In the genomic region with DNA sequence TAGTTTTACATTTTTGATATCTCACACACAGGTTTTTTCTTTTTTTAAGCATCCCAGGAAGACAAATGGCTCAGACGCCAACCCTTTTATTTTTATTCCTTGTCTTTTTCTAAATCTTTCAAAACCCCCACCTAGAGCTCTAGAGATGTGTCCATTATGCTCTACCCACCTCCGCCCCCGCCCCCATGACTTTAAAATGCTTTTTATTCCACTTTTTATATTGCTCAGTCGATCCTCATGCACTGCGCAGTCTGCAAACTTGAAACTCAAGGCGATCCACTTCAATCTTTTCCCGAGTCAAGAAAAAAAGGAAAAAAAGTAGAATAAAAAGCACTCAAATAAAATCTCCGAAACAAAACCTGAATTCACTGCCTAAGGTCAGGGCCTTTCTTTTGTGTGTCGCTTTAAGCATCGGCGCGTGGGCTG, we compare ENCODE assay signal across 8 cellular contexts. TPM values are rescaled to one million over a fixed set of nuclear protein-coding genes. Genes with fewer than 3 reads are reported as not detected.
DNase-seq lines count a peak whose midpoint lies in the region; ATAC-seq, FAIRE-seq and TF ChIP-seq lines count a peak whose summit lies in the region.

No MANE protein-coding gene starts in this region.

- peaks cover 35% of the 10 kb centered on the region for H3K4me1 ChIP-seq in astrocyte (ENCODE audit: insufficient read depth, low read length)
- peaks cover 0 to 56% (median 19%) of the 10 kb centered on the region in 4 donors for H3K4me1 ChIP-seq in right lobe of liver
- peaks cover 27% of the 10 kb centered on the region for H3K4me1 ChIP-seq in upper lobe of right lung

- H3K27ac Mint-ChIP-seq in astrocyte (ENCODE audit: unreplicated experiment) = peak overlapping the region; percentile 94

- TF ChIP-seq CTCF in AG10803 (conservative IDR thresholded peaks at IDR 0.05; ENCODE audit: low read length) (no peak), astrocyte (IDR thresholded peaks at IDR 0.05; ENCODE audit: insufficient read depth, low read depth, low read length) (no peak), right lobe of liver (IDR thresholded peaks at IDR 0.05) (no peak), upper lobe of right lung (IDR thresholded peaks at IDR 0.05) (no peak)

- peaks cover 16% of the 10 kb centered on the region for H3K4me1 Mint-ChIP-seq in astrocyte (ENCODE audit: low read depth, unreplicated experiment)

- peaks cover 36% of the 10 kb centered on the region for H4K20me1 ChIP-seq in astrocyte (ENCODE audit: insufficient read depth, low read length)

- peaks cover 44% of the 10 kb centered on the region for H3K79me2 ChIP-seq in astrocyte (ENCODE audit: insufficient read depth, low read length)

- H3K27me3 ChIP-seq in astrocyte (ENCODE audit: insufficient read depth, low read length) = no peaks in the 10 kb centered on the region
- no peaks in the 10 kb centered on the region for H3K27me3 ChIP-seq in right lobe of liver
- no peaks in the 10 kb centered on the region for H3K27me3 ChIP-seq in upper lobe of right lung

- intact Hi-C loops in right lobe of liver (cut with DNase I) = no loop called here
- intact Hi-C loops in upper lobe of right lung (cut with DNase I) = no loop called here

- H3K36me3 Mint-ChIP-seq in astrocyte (ENCODE audit: low read depth, unreplicated experiment) = no peaks in the 10 kb centered on the region

- WGBS in right lobe of liver (ENCODE audit: insufficient coverage, low coverage, low lambda C conversion rate, missing lambda C conversion rate) = under 1% methylated on average over 12 of the region's 12 CpGs

- peak overlapping the region; percentile 97 for H3K4me2 ChIP-seq in astrocyte (ENCODE audit: low read length)

- H2AFZ ChIP-seq in astrocyte (ENCODE audit: low read depth, low read length) = peak overlapping the region; percentile 64

- no peak for TF ChIP-seq POLR2A in right lobe of liver (IDR thresholded peaks at IDR 0.05)

- H3K4me3 ChIP-seq in AG10803 (ENCODE audit: low read length) = peak overlapping the region; percentile 82
- peak overlapping the region; percentile 97 for H3K4me3 ChIP-seq in astrocyte (ENCODE audit: insufficient read depth, low read depth, low read length)
- H3K4me3 ChIP-seq in right lobe of liver = peak overlapping the region; percentile 74 to 89 (median 80)
- peak overlapping the region; percentile 74 for H3K4me3 ChIP-seq in upper lobe of right lung

- no peaks in the 10 kb centered on the region for H3K9me3 Mint-ChIP-seq in astrocyte (ENCODE audit: unreplicated experiment)

- FAIRE-seq in astrocyte (lab: Jason Lieb, UNC) = no peak

- peak overlapping the region; percentile 85 for H3K27ac ChIP-seq in astrocyte (ENCODE audit: low read depth, low read length)
- H3K27ac ChIP-seq in right lobe of liver = peak overlapping the region; percentile 97 to 99 (median 99)
- H3K27ac ChIP-seq in upper lobe of right lung = peak overlapping the region; percentile 99

- DNase-seq in AG10803 (ENCODE audit: low read depth) = no peak
- DNase-seq in astrocyte (ENCODE audit: low read depth) = no peak
- DNase-seq in right lobe of liver = no peak
- DNase-seq in upper lobe of right lung = no peak
- no peak for DNase-seq in NCI-H82 treated with DMSO at 0.1 percent for 48 hours (lab: John Stamatoyannopoulos, UW; ENCODE audit: unreplicated experiment)
- no peak for DNase-seq in AML-193 (lab: John Stamatoyannopoulos, UW)

- ATAC-seq in HG02759 (IDR thresholded peaks at IDR 0.05; ENCODE audit: unreplicated experiment) = peak; percentile 2
- ATAC-seq in right lobe of liver = peak in 1 of 4 donors; percentile 0
- ATAC-seq in upper lobe of right lung = no peak
- ATAC-seq in GM18861 (IDR thresholded peaks at IDR 0.05; ENCODE audit: unreplicated experiment) = no peak

- H3K9ac ChIP-seq in astrocyte (ENCODE audit: low read length) = peak overlapping the region; percentile 96

- H3K4me3 Mint-ChIP-seq in astrocyte (ENCODE audit: unreplicated experiment) = peak overlapping the region; percentile 94

- H3K27me3 Mint-ChIP-seq in astrocyte (ENCODE audit: low read depth, unreplicated experiment) = no peaks in the 10 kb centered on the region

- H3K9me3 ChIP-seq in astrocyte (ENCODE audit: insufficient read depth, low read depth, low read length) (no peaks in the 10 kb centered on the region), right lobe of liver (no peaks in the 10 kb centered on the region), upper lobe of right lung (no peaks in the 10 kb centered on the region)

- H3K36me3 ChIP-seq in astrocyte (ENCODE audit: insufficient read depth, low read length) (no peaks in the 10 kb centered on the region), right lobe of liver (no peaks in the 10 kb centered on the region), upper lobe of right lung (no peaks in the 10 kb centered on the region)

RNA-seq across cellular contexts. Expression of a gene that starts 0.4 kb away (rescaled TPM):
- total RNA-seq in astrocyte (38.7 and 41.0 TPM in 2 replicates), right lobe of liver (10 to 100 TPM; 21.6 to 40.7 (median 26.6) TPM), upper lobe of right lung (61.7 TPM)

RNA-seq across cellular contexts. Expression of a gene that starts 44.6 kb away (rescaled TPM):
- total RNA-seq in astrocyte (3.2 and 4.0 TPM in 2 replicates), right lobe of liver (1 to 10 TPM in 4 of 6 experiments, under 1 TPM in 2; 0.11 to 3.0 (median 1.1) TPM), upper lobe of right lung (1.6 TPM)

RNA-seq across cellular contexts. Expression of a gene that starts 45.2 kb away (rescaled TPM):
- total RNA-seq in astrocyte (15.7 and 15.9 TPM in 2 replicates), right lobe of liver (10 to 100 TPM in 4 of 6 experiments, 1 to 10 TPM in 2; 2.0 to 16.9 (median 11.8) TPM), upper lobe of right lung (21.8 TPM)
